Comparison of ENCODE assay signal across 25 cellular contexts in genomic region chr10:57168703-57169240, GRCh38.
"Had no signal": no experiment of that assay in that cellular context is flagged by ENCODE, and none has a peak within 500 bp of the region (broad histone marks: within the 10 kb centered on the region; RNA-seq: fewer than 3 reads in every experiment).

No MANE protein-coding gene starts in this region.

- H3K4me3 ChIP-seq: adrenal gland, SJSA1 had no signal

- H3K9me3 Mint-ChIP-seq: IgD-negative memory B cell had no signal

- H3K27me3 Mint-ChIP-seq: activated CD4-positive, alpha-beta memory T cell treated with anti-CD3 and anti-CD28 coated beads for 36 hours; activated CD4-positive, alpha-beta T cell treated with anti-CD3 and anti-CD28 coated beads, Interleukin-2, amount 10 ng/mL, durations not matched to agents 7 days and 5 days; activated naive CD8-positive, alpha-beta T cell treated with anti-CD3 and anti-CD28 coated beads, Interleukin-2, amount 10 ng/mL, durations not matched to agents 7 days and 5 days; activated T-helper 17 cell treated with anti-CD3 and anti-CD28 coated beads, Interleukin-2, amount 50 U/mL, for 72 hours; IgD-negative memory B cell; T-helper 17 cell had no signal

- DNase-seq: activated CD4-positive, alpha-beta memory T cell treated with anti-CD3 and anti-CD28 coated beads for 36 hours; activated CD4-positive, alpha-beta T cell treated with anti-CD3 and anti-CD28 coated beads for 1 hour; activated CD4-positive, alpha-beta T cell treated with anti-CD3 and anti-CD28 coated beads, Interleukin-2, amount 10 ng/mL, durations not matched to agents 7 days and 5 days; activated naive CD4-positive, alpha-beta T cell treated with anti-CD3 and anti-CD28 coated beads, Interleukin-2, amount 50 U/mL, for 16 hours; activated naive CD8-positive, alpha-beta T cell treated with anti-CD3 and anti-CD28 coated beads, Interleukin-2, amount 10 ng/mL, durations not matched to agents 7 days and 5 days; activated T-cell treated with anti-CD3 and anti-CD28 coated beads for 4 hours; activated T-cell treated with anti-CD3 and anti-CD28 coated beads, Interleukin-2, amount 50 U/mL, for 48 hours; adrenal gland; anterior cingulate cortex; cerebellar nuclear complex; KG1; NCI-H1048; NCI-H2171; NCI-H2227 treated with DMSO at 0.1 percent for 48 hours; NCI-H446 treated with DMSO at 0.1 percent for 48 hours; NCI-H526; SHP77; T-helper 17 cell; T-helper 9 cell had no signal

- H3K27ac ChIP-seq: adrenal gland, RWPE1, SJSA1 had no signal

- H3K36me3 ChIP-seq: adrenal gland, SJSA1 had no signal

- H3K27ac Mint-ChIP-seq: activated CD4-positive, alpha-beta memory T cell treated with anti-CD3 and anti-CD28 coated beads for 36 hours; activated CD4-positive, alpha-beta T cell treated with anti-CD3 and anti-CD28 coated beads, Interleukin-2, amount 10 ng/mL, durations not matched to agents 7 days and 5 days; activated naive CD8-positive, alpha-beta T cell treated with anti-CD3 and anti-CD28 coated beads, Interleukin-2, amount 10 ng/mL, durations not matched to agents 7 days and 5 days; activated T-helper 17 cell treated with anti-CD3 and anti-CD28 coated beads, Interleukin-2, amount 50 U/mL, for 72 hours; IgD-negative memory B cell; T-helper 17 cell; WTC11 had no signal

- H3K27me3 ChIP-seq: adrenal gland, SJSA1 had no signal

- H3K4me3 Mint-ChIP-seq: activated CD4-positive, alpha-beta memory T cell treated with anti-CD3 and anti-CD28 coated beads for 36 hours; activated CD4-positive, alpha-beta T cell treated with anti-CD3 and anti-CD28 coated beads, Interleukin-2, amount 10 ng/mL, durations not matched to agents 7 days and 5 days; activated naive CD8-positive, alpha-beta T cell treated with anti-CD3 and anti-CD28 coated beads, Interleukin-2, amount 10 ng/mL, durations not matched to agents 7 days and 5 days; activated T-helper 17 cell treated with anti-CD3 and anti-CD28 coated beads, Interleukin-2, amount 50 U/mL, for 72 hours; IgD-negative memory B cell; T-helper 17 cell; WTC11 had no signal

- ATAC-seq: activated T-helper 17 cell treated with anti-CD3 and anti-CD28 coated beads, Interleukin-2, amount 50 U/mL, for 72 hours; Panc1; T-helper 17 cell; WTC11 had no signal

- H3K36me3 Mint-ChIP-seq: activated CD4-positive, alpha-beta memory T cell treated with anti-CD3 and anti-CD28 coated beads for 36 hours; activated naive CD8-positive, alpha-beta T cell treated with anti-CD3 and anti-CD28 coated beads, Interleukin-2, amount 10 ng/mL, durations not matched to agents 7 days and 5 days; IgD-negative memory B cell had no signal

- H3K9me3 ChIP-seq: adrenal gland, SJSA1 had no signal

- H3K4me1 ChIP-seq: SJSA1 had no signal

- H3K4me1 Mint-ChIP-seq: activated CD4-positive, alpha-beta T cell treated with anti-CD3 and anti-CD28 coated beads, Interleukin-2, amount 10 ng/mL, durations not matched to agents 7 days and 5 days; activated naive CD8-positive, alpha-beta T cell treated with anti-CD3 and anti-CD28 coated beads, Interleukin-2, amount 10 ng/mL, durations not matched to agents 7 days and 5 days; activated T-helper 17 cell treated with anti-CD3 and anti-CD28 coated beads, Interleukin-2, amount 50 U/mL, for 72 hours; IgD-negative memory B cell; T-helper 17 cell had no signal
